Comparison of ENCODE assay signal across 13 cellular contexts in genomic region chr11:75878968-75879367, GRCh38.
"Had no signal": no experiment of that assay in that cellular context is flagged by ENCODE, and none has a peak within 500 bp of the region (broad histone marks: within the 10 kb centered on the region; RNA-seq: fewer than 3 reads in every experiment).

No MANE protein-coding gene starts in this region.

- H3K4me3 ChIP-seq: esophagus squamous epithelium, heart right ventricle, left ventricle myocardium inferior, skin epidermis had no signal

- H3K27me3 Mint-ChIP-seq: activated naive CD4-positive, alpha-beta T cell treated with anti-CD3 and anti-CD28 coated beads, Interleukin-2, amount 50 U/mL, for 24 hours had no signal

- H3K27ac ChIP-seq: brain microvascular endothelial cell, esophagus squamous epithelium, heart right ventricle, left ventricle myocardium inferior, skin epidermis, VCaP had no signal

- H3K4me3 Mint-ChIP-seq: activated naive CD4-positive, alpha-beta T cell treated with anti-CD3 and anti-CD28 coated beads, Interleukin-2, amount 50 U/mL, for 24 hours had no signal

- ATAC-seq: heart right ventricle had no signal

- H3K4me1 ChIP-seq: esophagus squamous epithelium had no signal

- H3K9me3 ChIP-seq: esophagus squamous epithelium, heart right ventricle, left ventricle myocardium inferior had no signal

- DNase-seq: activated CD4-positive, alpha-beta T cell treated with anti-CD3 and anti-CD28 coated beads for 4 hours; amygdala; brain microvascular endothelial cell; esophagus squamous epithelium; foreskin fibroblast; heart right ventricle; left ventricle myocardium inferior; mesendoderm; posterior cingulate gyrus; T-helper 9 cell had no signal

- H3K9me3 Mint-ChIP-seq: activated naive CD4-positive, alpha-beta T cell treated with anti-CD3 and anti-CD28 coated beads, Interleukin-2, amount 50 U/mL, for 24 hours had no signal

- H3K27me3 ChIP-seq: brain microvascular endothelial cell, esophagus squamous epithelium, heart right ventricle had no signal

- H3K27ac Mint-ChIP-seq: activated naive CD4-positive, alpha-beta T cell treated with anti-CD3 and anti-CD28 coated beads, Interleukin-2, amount 50 U/mL, for 24 hours had no signal
